Comparison of ENCODE assay signal across 2 cellular contexts in genomic region chr10:125060486-125060850, GRCh38.
TF ChIP-seq lines count a peak whose summit lies in the region.

No MANE protein-coding gene starts in this region.

TF ChIP-seq in IMR-90, 13 proteins besides CTCF, POLR2A, EP300 and RAD21 (continued from another document):
- TF ChIP-seq USF2 (IDR thresholded peaks at IDR 0.05; ENCODE audit: low read depth, low read length) (no peak), ELK1 (IDR thresholded peaks at IDR 0.05; ENCODE audit: borderline replicate concordance, low read depth, low read length) (no peak)

TF ChIP-seq in HepG2, 621 proteins besides CTCF, POLR2A, EP300 and RAD21 (continued from another document):
- TF ChIP-seq ZNF644 (CRISPR knock-in tag; IDR thresholded peaks at IDR 0.05; ENCODE audit: low read depth) (no peak), ZNF335 (CRISPR knock-in tag; IDR thresholded peaks at IDR 0.05) (no peak), ADNP (CRISPR knock-in tag; IDR thresholded peaks at IDR 0.05) (no peak), ZNF850 (CRISPR knock-in tag; conservative IDR thresholded peaks at IDR 0.05) (no peak), RBAK (CRISPR knock-in tag; IDR thresholded peaks at IDR 0.05) (no peak), IKZF4 (CRISPR knock-in tag; IDR thresholded peaks at IDR 0.05; ENCODE audit: borderline replicate concordance, low read depth, not compliant biosample characterization) (no peak), ZFP82 (CRISPR knock-in tag; IDR thresholded peaks at IDR 0.05; ENCODE audit: borderline replicate concordance) (no peak), PREB (CRISPR knock-in tag; IDR thresholded peaks at IDR 0.05) (no peak)
- TF ChIP-seq, protein P1, sequence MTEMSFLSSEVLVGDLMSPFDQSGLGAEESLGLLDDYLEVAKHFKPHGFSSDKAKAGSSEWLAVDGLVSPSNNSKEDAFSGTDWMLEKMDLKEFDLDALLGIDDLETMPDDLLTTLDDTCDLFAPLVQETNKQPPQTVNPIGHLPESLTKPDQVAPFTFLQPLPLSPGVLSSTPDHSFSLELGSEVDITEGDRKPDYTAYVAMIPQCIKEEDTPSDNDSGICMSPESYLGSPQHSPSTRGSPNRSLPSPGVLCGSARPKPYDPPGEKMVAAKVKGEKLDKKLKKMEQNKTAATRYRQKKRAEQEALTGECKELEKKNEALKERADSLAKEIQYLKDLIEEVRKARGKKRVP (CRISPR knock-in tag; IDR thresholded peaks at IDR 0.05) = no peak
- TF ChIP-seq, protein P2, sequence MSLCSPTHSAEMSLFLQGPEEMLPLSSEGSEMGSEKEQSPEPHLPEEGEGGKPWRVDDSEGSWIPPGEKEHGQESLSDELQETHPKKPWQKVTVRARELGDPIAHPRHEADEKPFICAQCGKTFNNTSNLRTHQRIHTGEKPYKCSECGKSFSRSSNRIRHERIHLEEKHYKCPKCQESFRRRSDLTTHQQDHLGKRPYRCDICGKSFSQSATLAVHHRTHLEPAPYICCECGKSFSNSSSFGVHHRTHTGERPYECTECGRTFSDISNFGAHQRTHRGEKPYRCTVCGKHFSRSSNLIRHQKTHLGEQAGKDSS (CRISPR knock-in tag; IDR thresholded peaks at IDR 0.05; ENCODE audit: borderline replicate concordance, low read depth) = no peak
- TF ChIP-seq, protein P3, sequence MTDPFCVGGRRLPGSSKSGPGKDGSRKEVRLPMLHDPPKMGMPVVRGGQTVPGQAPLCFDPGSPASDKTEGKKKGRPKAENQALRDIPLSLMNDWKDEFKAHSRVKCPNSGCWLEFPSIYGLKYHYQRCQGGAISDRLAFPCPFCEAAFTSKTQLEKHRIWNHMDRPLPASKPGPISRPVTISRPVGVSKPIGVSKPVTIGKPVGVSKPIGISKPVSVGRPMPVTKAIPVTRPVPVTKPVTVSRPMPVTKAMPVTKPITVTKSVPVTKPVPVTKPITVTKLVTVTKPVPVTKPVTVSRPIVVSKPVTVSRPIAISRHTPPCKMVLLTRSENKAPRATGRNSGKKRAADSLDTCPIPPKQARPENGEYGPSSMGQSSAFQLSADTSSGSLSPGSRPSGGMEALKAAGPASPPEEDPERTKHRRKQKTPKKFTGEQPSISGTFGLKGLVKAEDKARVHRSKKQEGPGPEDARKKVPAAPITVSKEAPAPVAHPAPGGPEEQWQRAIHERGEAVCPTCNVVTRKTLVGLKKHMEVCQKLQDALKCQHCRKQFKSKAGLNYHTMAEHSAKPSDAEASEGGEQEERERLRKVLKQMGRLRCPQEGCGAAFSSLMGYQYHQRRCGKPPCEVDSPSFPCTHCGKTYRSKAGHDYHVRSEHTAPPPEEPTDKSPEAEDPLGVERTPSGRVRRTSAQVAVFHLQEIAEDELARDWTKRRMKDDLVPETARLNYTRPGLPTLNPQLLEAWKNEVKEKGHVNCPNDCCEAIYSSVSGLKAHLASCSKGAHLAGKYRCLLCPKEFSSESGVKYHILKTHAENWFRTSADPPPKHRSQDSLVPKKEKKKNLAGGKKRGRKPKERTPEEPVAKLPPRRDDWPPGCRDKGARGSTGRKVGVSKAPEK (CRISPR knock-in tag; IDR thresholded peaks at IDR 0.05; ENCODE audit: borderline replicate concordance) = no peak
